31 cellular contexts compared by ENCODE assay signal in the genomic region with DNA sequence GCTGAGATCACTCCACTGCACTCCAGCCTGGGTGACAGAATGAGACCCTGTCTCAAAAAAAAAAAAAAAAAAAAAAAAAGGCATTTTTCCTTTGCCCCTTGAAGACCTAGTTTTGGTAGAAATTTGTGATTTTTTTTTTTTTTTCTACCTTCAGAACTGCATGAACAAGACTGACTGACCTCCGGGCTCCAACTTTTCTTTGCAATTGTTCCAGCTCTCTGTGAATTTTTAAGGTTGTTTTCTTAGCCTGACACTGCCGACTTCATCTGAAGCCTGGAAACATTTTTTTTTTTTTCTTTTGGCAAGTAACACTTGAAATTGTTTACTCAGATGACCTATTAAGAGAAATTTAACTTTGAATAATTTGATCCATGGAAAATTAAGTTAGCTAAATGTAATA.
"Had no signal": no experiment of that assay in that cellular context is flagged by ENCODE, and none has a peak within 500 bp of the region (broad histone marks: within the 10 kb centered on the region; RNA-seq: fewer than 3 reads in every experiment).

No MANE protein-coding gene starts in this region.

- H3K27me3 ChIP-seq: Peyer's patch had no signal

- H3K27me3 Mint-ChIP-seq: activated CD4-positive, alpha-beta T cell treated with anti-CD3 and anti-CD28 coated beads, Interleukin-2, amount 10 ng/mL, durations not matched to agents 24 days and 14 days; activated CD8-positive, alpha-beta T cell treated with anti-CD3 and anti-CD28 coated beads for 36 hours; activated naive CD8-positive, alpha-beta T cell treated with anti-CD3 and anti-CD28 coated beads for 36 hours; activated T-helper 17 cell treated with anti-CD3 and anti-CD28 coated beads, Interleukin-2, amount 50 U/mL, for 72 hours had no signal

- H3K9me3 Mint-ChIP-seq: activated CD4-positive, alpha-beta T cell treated with anti-CD3 and anti-CD28 coated beads, Interleukin-2, amount 10 ng/mL, durations not matched to agents 24 days and 14 days; activated CD8-positive, alpha-beta T cell treated with anti-CD3 and anti-CD28 coated beads for 36 hours; activated naive CD8-positive, alpha-beta T cell treated with anti-CD3 and anti-CD28 coated beads for 36 hours; activated T-cell treated with anti-CD3 and anti-CD28 coated beads, Interleukin-2, amount 50 U/mL, for 72 hours; activated T-helper 17 cell treated with anti-CD3 and anti-CD28 coated beads, Interleukin-2, amount 50 U/mL, for 72 hours had no signal

- ATAC-seq: activated CD8-positive, alpha-beta T cell treated with anti-CD3 and anti-CD28 coated beads for 36 hours; activated T-cell treated with anti-CD3 and anti-CD28 coated beads, Interleukin-2, amount 50 U/mL, for 72 hours; activated T-helper 17 cell treated with anti-CD3 and anti-CD28 coated beads, Interleukin-2, amount 50 U/mL, for 72 hours; PC-3 had no signal

- H3K9me3 ChIP-seq: Peyer's patch had no signal

- H3K36me3 Mint-ChIP-seq: activated naive CD8-positive, alpha-beta T cell treated with anti-CD3 and anti-CD28 coated beads for 36 hours had no signal

- H3K27ac Mint-ChIP-seq: activated CD4-positive, alpha-beta T cell treated with anti-CD3 and anti-CD28 coated beads, Interleukin-2, amount 10 ng/mL, durations not matched to agents 24 days and 14 days; activated CD8-positive, alpha-beta T cell treated with anti-CD3 and anti-CD28 coated beads for 36 hours; activated naive CD8-positive, alpha-beta T cell treated with anti-CD3 and anti-CD28 coated beads for 36 hours; activated T-cell treated with anti-CD3 and anti-CD28 coated beads, Interleukin-2, amount 50 U/mL, for 72 hours; activated T-helper 17 cell treated with anti-CD3 and anti-CD28 coated beads, Interleukin-2, amount 50 U/mL, for 72 hours had no signal

- H3K9ac ChIP-seq: KMS-11 had no signal

- H3K4me2 ChIP-seq: KMS-11 had no signal

- DNase-seq: activated CD4-positive, alpha-beta T cell treated with anti-CD3 and anti-CD28 coated beads for 1 hour; activated CD4-positive, alpha-beta T cell treated with anti-CD3 and anti-CD28 coated beads, Interleukin-2, amount 10 ng/mL, durations not matched to agents 24 days and 14 days; activated CD4-positive, alpha-beta T cell treated with anti-CD3 and anti-CD28 coated beads, Interleukin-2, amount 50 U/mL, for 4 hours; activated CD4-positive, CD25-positive, alpha-beta regulatory T cell; activated CD8-positive, alpha-beta T cell treated with anti-CD3 and anti-CD28 coated beads for 36 hours; activated effector memory CD4-positive, alpha-beta T cell treated with anti-CD3 and anti-CD28 coated beads, Interleukin-2, amount 50 U/mL, for 16 hours; activated naive CD4-positive, alpha-beta T cell; activated naive CD4-positive, alpha-beta T cell treated with anti-CD3 and anti-CD28 coated beads, Interleukin-2, amount 50 U/mL, for 16 hours; activated naive CD8-positive, alpha-beta T cell treated with anti-CD3 and anti-CD28 coated beads for 36 hours; activated T-cell treated with anti-CD3 and anti-CD28 coated beads, Interleukin-2, amount 50 U/mL, for 1 hour; activated T-cell treated with anti-CD3 and anti-CD28 coated beads, Interleukin-2, amount 50 U/mL, for 72 hours; amniotic stem cell; aorta; MM.1S; MV-4-11; NCI-H1092; NCI-H1436 treated with DMSO at 0.1 percent for 48 hours; NCI-H1694 treated with DMSO at 0.1 percent for 48 hours; NCI-H2029; NCI-H2171; NCI-H510A; NCI-H526; NCI-H748 treated with DMSO at 0.1 percent for 48 hours; NK-92 treated with Interleukin-12 subunit alpha and Interleukin-12 subunit beta, amount 100 ng/mL, for 24 hours; PC-3; Peyer's patch; RPMI8226; T1000; WERI-Rb-1 had no signal

- H3K4me1 Mint-ChIP-seq: activated CD4-positive, alpha-beta T cell treated with anti-CD3 and anti-CD28 coated beads, Interleukin-2, amount 10 ng/mL, durations not matched to agents 24 days and 14 days; activated naive CD8-positive, alpha-beta T cell treated with anti-CD3 and anti-CD28 coated beads for 36 hours; activated T-helper 17 cell treated with anti-CD3 and anti-CD28 coated beads, Interleukin-2, amount 50 U/mL, for 72 hours had no signal

- H3K4me3 Mint-ChIP-seq: activated CD4-positive, alpha-beta T cell treated with anti-CD3 and anti-CD28 coated beads, Interleukin-2, amount 10 ng/mL, durations not matched to agents 24 days and 14 days; activated CD8-positive, alpha-beta T cell treated with anti-CD3 and anti-CD28 coated beads for 36 hours; activated naive CD8-positive, alpha-beta T cell treated with anti-CD3 and anti-CD28 coated beads for 36 hours; activated T-cell treated with anti-CD3 and anti-CD28 coated beads, Interleukin-2, amount 50 U/mL, for 72 hours; activated T-helper 17 cell treated with anti-CD3 and anti-CD28 coated beads, Interleukin-2, amount 50 U/mL, for 72 hours had no signal

- H3K4me3 ChIP-seq: Peyer's patch had no signal

- H3K4me1 ChIP-seq: Peyer's patch had no signal

- H3K36me3 ChIP-seq: Peyer's patch, WERI-Rb-1 had no signal

- H3K27ac ChIP-seq: KMS-11, Peyer's patch, WERI-Rb-1 had no signal
